In genomic region chr21:14012409-14012808, GRCh38 we compare ENCODE assay signal across 29 cellular contexts.
"Had no signal": no experiment of that assay in that cellular context is flagged by ENCODE, and none has a peak within 500 bp of the region (broad histone marks: within the 10 kb centered on the region; RNA-seq: fewer than 3 reads in every experiment).

No MANE protein-coding gene starts in this region.

- H3K9me3 Mint-ChIP-seq: stimulated activated effector memory CD8-positive, alpha-beta T cell treated with anti-CD3 and anti-CD28 coated beads, Interleukin-12 subunit alpha, Interleukin-12 subunit beta, amount 100 ng/mL, for 72 hours; stimulated activated memory B cell treated with anti-CD40 and anti-IgM and Interleukin-4, amounts not matched to agents 10 μg/mL and 1 μg/mL and 100 μg/mL, for 72 hours; stimulated activated naive CD8-positive, alpha-beta T cell treated with anti-CD3 and anti-CD28 coated beads, Interleukin-15, amount 100 ng/mL, for 72 hours; stimulated activated naive CD8-positive, alpha-beta T cell treated with anti-CD3 and anti-CD28 coated beads, Interleukin-15, Interleukin-2, amounts not matched to agents 100 ng/mL and 50 ng/mL, for 24 hours; type B pancreatic cell had no signal

- H3K4me3 Mint-ChIP-seq: stimulated activated effector memory CD8-positive, alpha-beta T cell treated with anti-CD3 and anti-CD28 coated beads, Interleukin-12 subunit alpha, Interleukin-12 subunit beta, amount 100 ng/mL, for 72 hours; stimulated activated memory B cell treated with anti-CD40 and anti-IgM and Interleukin-4, amounts not matched to agents 10 μg/mL and 1 μg/mL and 100 μg/mL, for 72 hours; stimulated activated naive B cell treated with anti-CD40 and anti-IgM and Interleukin-4, amounts not matched to agents 10 μg/mL and 1 μg/mL and 100 μg/mL, for 72 hours; stimulated activated naive CD8-positive, alpha-beta T cell treated with anti-CD3 and anti-CD28 coated beads, Interleukin-15, amount 100 ng/mL, for 72 hours; stimulated activated naive CD8-positive, alpha-beta T cell treated with anti-CD3 and anti-CD28 coated beads, Interleukin-15, Interleukin-2, amounts not matched to agents 100 ng/mL and 50 ng/mL, for 24 hours; type B pancreatic cell had no signal

- H3K4me1 ChIP-seq: stomach, suprapubic skin, testis, thyroid gland, tibial artery, tibial nerve, transverse colon, upper lobe of left lung, upper lobe of right lung, uterus, vagina had no signal

- H3K27ac Mint-ChIP-seq: stimulated activated effector memory CD8-positive, alpha-beta T cell treated with anti-CD3 and anti-CD28 coated beads, Interleukin-12 subunit alpha, Interleukin-12 subunit beta, amount 100 ng/mL, for 72 hours; stimulated activated memory B cell treated with anti-CD40 and anti-IgM and Interleukin-4, amounts not matched to agents 10 μg/mL and 1 μg/mL and 100 μg/mL, for 72 hours; stimulated activated naive B cell treated with anti-CD40 and anti-IgM and Interleukin-4, amounts not matched to agents 10 μg/mL and 1 μg/mL and 100 μg/mL, for 72 hours; stimulated activated naive CD8-positive, alpha-beta T cell treated with anti-CD3 and anti-CD28 coated beads, Interleukin-15, amount 100 ng/mL, for 72 hours; stimulated activated naive CD8-positive, alpha-beta T cell treated with anti-CD3 and anti-CD28 coated beads, Interleukin-15, Interleukin-2, amounts not matched to agents 100 ng/mL and 50 ng/mL, for 24 hours; type B pancreatic cell had no signal

- DNase-seq: stimulated activated CD4-positive, alpha-beta T cell treated with anti-CD3 and anti-CD28 coated beads, Interleukin-2, amount 100 ng/mL, for 48 hours; stimulated activated CD4-positive, alpha-beta T cell treated with anti-CD3 and anti-CD28 coated beads, Interleukin-4, amount 100 ng/mL, for 1 hour; stimulated activated CD4-positive, alpha-beta T cell treated with anti-CD3 and anti-CD28 coated beads, Interleukin-4, amount 100 ng/mL, for 24 hours; stimulated activated CD4-positive, alpha-beta T cell treated with anti-CD3 and anti-CD28 coated beads, Interleukin-4, amount 100 ng/mL, for 4 hours; stimulated activated CD8-positive, alpha-beta memory T cell treated with anti-CD3 and anti-CD28 coated beads, Interleukin-4, amount 100 ng/mL, for 48 hours; stimulated activated naive B cell treated with anti-CD40 and anti-IgM and Interleukin-4, amounts not matched to agents 10 μg/mL and 1 μg/mL and 100 μg/mL, for 72 hours; stimulated activated naive CD4-positive, alpha-beta T cell; stimulated activated naive CD4-positive, alpha-beta T cell treated with Interleukin-2 at 50 U/mL for 16 hours; stimulated activated naive CD8-positive, alpha-beta T cell treated with anti-CD3 and anti-CD28 coated beads, Interleukin-15, amount 100 ng/mL, for 72 hours; stimulated activated naive CD8-positive, alpha-beta T cell treated with anti-CD3 and anti-CD28 coated beads, Interleukin-15, Interleukin-2, amounts not matched to agents 100 U/mL and 50 U/mL, for 24 hours; stomach; substantia nigra; testis; thyroid gland; tibial artery; transverse colon; trophoblast cell; upper lobe of right lung; uterus had no signal

- H3K9me3 ChIP-seq: stomach, suprapubic skin, testis, thoracic aorta, thyroid gland, tibial artery, tibial nerve, transverse colon, upper lobe of left lung, upper lobe of right lung, uterus, vagina had no signal

- H3K27me3 ChIP-seq: stomach, suprapubic skin, testis, thyroid gland, tibial artery, tibial nerve, transverse colon, upper lobe of left lung, upper lobe of right lung, uterus, vagina had no signal

- FAIRE-seq: urothelium cell line had no signal

- H3K36me3 Mint-ChIP-seq: stimulated activated effector memory CD8-positive, alpha-beta T cell treated with anti-CD3 and anti-CD28 coated beads, Interleukin-12 subunit alpha, Interleukin-12 subunit beta, amount 100 ng/mL, for 72 hours; stimulated activated memory B cell treated with anti-CD40 and anti-IgM and Interleukin-4, amounts not matched to agents 10 μg/mL and 1 μg/mL and 100 μg/mL, for 72 hours; stimulated activated naive B cell treated with anti-CD40 and anti-IgM and Interleukin-4, amounts not matched to agents 10 μg/mL and 1 μg/mL and 100 μg/mL, for 72 hours; type B pancreatic cell had no signal

- H3K27ac ChIP-seq: stomach, suprapubic skin, testis, thoracic aorta, thyroid gland, tibial artery, tibial nerve, transverse colon, upper lobe of left lung, upper lobe of right lung, uterus, vagina had no signal

- H3K27me3 Mint-ChIP-seq: stimulated activated naive B cell treated with anti-CD40 and anti-IgM and Interleukin-4, amounts not matched to agents 10 μg/mL and 1 μg/mL and 100 μg/mL, for 72 hours; stimulated activated naive CD8-positive, alpha-beta T cell treated with anti-CD3 and anti-CD28 coated beads, Interleukin-15, amount 100 ng/mL, for 72 hours; stimulated activated naive CD8-positive, alpha-beta T cell treated with anti-CD3 and anti-CD28 coated beads, Interleukin-15, Interleukin-2, amounts not matched to agents 100 ng/mL and 50 ng/mL, for 24 hours; type B pancreatic cell had no signal

- ATAC-seq: stimulated activated effector memory CD8-positive, alpha-beta T cell treated with anti-CD3 and anti-CD28 coated beads, Interleukin-12 subunit alpha, Interleukin-12 subunit beta, amount 100 ng/mL, for 72 hours; stimulated activated memory B cell treated with anti-CD40 and anti-IgM and Interleukin-4, amounts not matched to agents 10 μg/mL and 1 μg/mL and 100 μg/mL, for 72 hours; stimulated activated naive B cell treated with anti-CD40 and anti-IgM and Interleukin-4, amounts not matched to agents 10 μg/mL and 1 μg/mL and 100 μg/mL, for 72 hours; stimulated activated naive CD8-positive, alpha-beta T cell treated with anti-CD3 and anti-CD28 coated beads, Interleukin-15, amount 100 ng/mL, for 72 hours; stimulated activated naive CD8-positive, alpha-beta T cell treated with anti-CD3 and anti-CD28 coated beads, Interleukin-15, Interleukin-2, amounts not matched to agents 100 U/mL and 50 U/mL, for 24 hours; upper lobe of right lung had no signal

- H3K36me3 ChIP-seq: stomach, suprapubic skin, thoracic aorta, thyroid gland, tibial artery, tibial nerve, transverse colon, upper lobe of left lung, upper lobe of right lung, uterus, vagina had no signal

- H3K4me1 Mint-ChIP-seq: stimulated activated effector memory CD8-positive, alpha-beta T cell treated with anti-CD3 and anti-CD28 coated beads, Interleukin-12 subunit alpha, Interleukin-12 subunit beta, amount 100 ng/mL, for 72 hours; stimulated activated memory B cell treated with anti-CD40 and anti-IgM and Interleukin-4, amounts not matched to agents 10 μg/mL and 1 μg/mL and 100 μg/mL, for 72 hours; stimulated activated naive B cell treated with anti-CD40 and anti-IgM and Interleukin-4, amounts not matched to agents 10 μg/mL and 1 μg/mL and 100 μg/mL, for 72 hours; stimulated activated naive CD8-positive, alpha-beta T cell treated with anti-CD3 and anti-CD28 coated beads, Interleukin-15, amount 100 ng/mL, for 72 hours had no signal

- H3K4me3 ChIP-seq: stomach, suprapubic skin, testis, thoracic aorta, thyroid gland, tibial artery, tibial nerve, transverse colon, upper lobe of left lung, upper lobe of right lung, uterus, vagina had no signal
